ENCODE assay signal across 16 cellular contexts in genomic region chr1:14136152-14136763, GRCh38.
DNase-seq lines count a peak whose midpoint lies in the region; ATAC-seq and TF ChIP-seq lines count a peak whose summit lies in the region.
"Had no signal": no experiment of that assay in that cellular context is flagged by ENCODE, and none has a peak within 500 bp of the region (broad histone marks: within the 10 kb centered on the region; RNA-seq: fewer than 3 reads in every experiment).

No MANE protein-coding gene starts in this region.

- H3K4ac ChIP-seq in neuronal stem cell (ENCODE audit: low read length): no peak overlapping the region

- intact Hi-C loops in left colon (cut with DNase I, micrococcal nuclease): no loop called here

- no peak overlapping the region for H4K8ac ChIP-seq in neuronal stem cell (ENCODE audit: low read depth, low read length)

- peaks cover 2% of the 10 kb centered on the region for H3K79me1 ChIP-seq in neuronal stem cell (ENCODE audit: low read depth, low read length)

- no peak overlapping the region for H2BK12ac ChIP-seq in neuronal stem cell (ENCODE audit: low read length)

- no peak overlapping the region for H2AFZ ChIP-seq in neuronal stem cell (ENCODE audit: low read length)

- H3K18ac ChIP-seq in neuronal stem cell (ENCODE audit: low read length): no peak overlapping the region

- no peak overlapping the region for H2BK120ac ChIP-seq in neuronal stem cell (ENCODE audit: low read depth, low read length)

- H3K9me3 ChIP-seq in HUES48 (ENCODE audit: control insufficient read depth, insufficient read depth, low read length) (no peaks in the 10 kb centered on the region), RWPE2 (ENCODE audit: severe bottlenecking) (no peaks in the 10 kb centered on the region), neuronal stem cell (replicated peaks in 1 of 2; ENCODE audit: control insufficient read depth in 2 of 2, insufficient read depth in 1 of 2, low read depth in 1 of 2, low read length in 2 of 2) (no peaks in the 10 kb centered on the region)

- H3K27ac ChIP-seq in HUES48 (ENCODE audit: low read depth, low read length): peak overlapping the region; percentile 72
- peak overlapping the region; percentile 88 for H3K27ac ChIP-seq in RWPE2 (ENCODE audit: poor library complexity, severe bottlenecking)
- peak overlapping the region; percentile 98 for H3K27ac ChIP-seq in foreskin keratinocyte
- no peak overlapping the region for H3K27ac ChIP-seq in neuronal stem cell (replicated peaks; ENCODE audit: low read length)

- no peak overlapping the region for H2BK5ac ChIP-seq in neuronal stem cell (ENCODE audit: low read length)

- H3K36me3 ChIP-seq in HUES48 (ENCODE audit: control insufficient read depth, insufficient read depth, low read length): no peaks in the 10 kb centered on the region
- no peaks in the 10 kb centered on the region for H3K36me3 ChIP-seq in RWPE2 (ENCODE audit: low read depth)
- H3K36me3 ChIP-seq in neuronal stem cell (replicated peaks in 1 of 2; ENCODE audit: control insufficient read depth in 2 of 2, insufficient read depth in 2 of 2, low read length in 2 of 2): no peaks in the 10 kb centered on the region

- ATAC-seq in RWPE2 (ENCODE audit: low read depth) (no peak), foreskin keratinocyte (no peak), left colon (no peak)

- H3K4me1 ChIP-seq in HUES48 (ENCODE audit: control insufficient read depth, insufficient read depth, low read length): peaks cover 25% of the 10 kb centered on the region
- peaks cover 31% of the 10 kb centered on the region for H3K4me1 ChIP-seq in RWPE2 (ENCODE audit: insufficient read depth, poor library complexity, severe bottlenecking)
- peaks cover 27% of the 10 kb centered on the region for H3K4me1 ChIP-seq in foreskin keratinocyte
- peaks cover 6 to 9% of the 10 kb centered on the region in 2 donors for H3K4me1 ChIP-seq in neuronal stem cell (ENCODE audit: control insufficient read depth in 2 of 2, insufficient read depth in 1 of 2, low read depth in 1 of 2, low read length in 2 of 2)

- DNase-seq in RWPE2 (ENCODE audit: low spot score) (no peak), foreskin keratinocyte (no peak), neuronal stem cell (ENCODE audit: low spot score) (no peak), left colon (no peak), GM10266 (ENCODE audit: extremely low spot score) (no peak)
- DNase-seq in activated CD4-positive, alpha-beta T cell treated with anti-CD3 and anti-CD28 coated beads for 1 hour: no peak
- DNase-seq: CD4-positive, alpha-beta memory T cell; HCEC 1CT; KBM-7; NCI-H1092 treated with DMSO at 0.1 percent for 48 hours; NCI-H1694; NCI-H2171 treated with DMSO at 0.1 percent for 48 hours; NCI-H510A; NCI-H82; SIG-M5 had no signal

- H3K23ac ChIP-seq in neuronal stem cell (ENCODE audit: low read depth, low read length, poor library complexity): no peak overlapping the region

- H2AK5ac ChIP-seq in neuronal stem cell (ENCODE audit: low read depth, low read length): no peak overlapping the region

- no peak overlapping the region for H3K14ac ChIP-seq in neuronal stem cell (ENCODE audit: low read length)

- H3K9ac ChIP-seq in HUES48 (ENCODE audit: low read depth, low read length) (0 out of 2 replicates have a peak overlapping the region, but pooled peaks have one; percentile 7), neuronal stem cell (ENCODE audit: low read depth, low read length, poor library complexity) (no peak overlapping the region)

- peak overlapping the region; percentile 4 for H2BK15ac ChIP-seq in neuronal stem cell (ENCODE audit: low read length)

- no peaks in the 10 kb centered on the region for H3K27me3 ChIP-seq in HUES48 (ENCODE audit: control insufficient read depth, insufficient read depth, low read length)
- no peaks in the 10 kb centered on the region for H3K27me3 ChIP-seq in RWPE2 (ENCODE audit: insufficient read depth, poor library complexity, severe bottlenecking)
- H3K27me3 ChIP-seq in foreskin keratinocyte: no peaks in the 10 kb centered on the region
- no peaks in the 10 kb centered on the region for H3K27me3 ChIP-seq in neuronal stem cell (ENCODE audit: control insufficient read depth in 3 of 3, insufficient read depth in 3 of 3, low read depth in 1 of 3, low read length in 3 of 3)

- H4K91ac ChIP-seq in neuronal stem cell (ENCODE audit: low read depth, low read length, poor library complexity): no peak overlapping the region

- H3K4me3 ChIP-seq in HUES48 (ENCODE audit: low read depth, low read length) (no peak overlapping the region), RWPE2 (ENCODE audit: severe bottlenecking) (no peak overlapping the region), neuronal stem cell (ENCODE audit: low read length in 2 of 2) (no peak overlapping the region)

- TF ChIP-seq CTCF in RWPE2 (IDR thresholded peaks at IDR 0.05; ENCODE audit: poor library complexity, severe bottlenecking): no peak
- no peak for TF ChIP-seq CTCF in foreskin keratinocyte (conservative IDR thresholded peaks at IDR 0.05)
- no peak for TF ChIP-seq CTCF in GM10266 (IDR thresholded peaks at IDR 0.05; ENCODE audit: control insufficient read depth, insufficient read depth, low read depth, missing control alignments)

- H3K4me2 ChIP-seq in neuronal stem cell (ENCODE audit: insufficient read depth, low read length, poor library complexity, severe bottlenecking): no peak overlapping the region

- no CpG with 5 or more reads among the region's 6 CpGs for WGBS in neuronal stem cell (ENCODE audit: extremely low coverage in 2 of 2, insufficient read length in 2 of 2, insufficient replicate concordance in 1 of 2), 2 donors
